1 cellular context compared by ENCODE assay signal in genomic region chr5:124513216-124513615, GRCh38.
TF ChIP-seq lines count a peak whose summit lies in the region.

No MANE protein-coding gene starts in this region.

TF ChIP-seq in WTC11, 78 proteins besides CTCF, POLR2A, EP300 and RAD21 (continued from another document):
- TF ChIP-seq, protein P1, sequence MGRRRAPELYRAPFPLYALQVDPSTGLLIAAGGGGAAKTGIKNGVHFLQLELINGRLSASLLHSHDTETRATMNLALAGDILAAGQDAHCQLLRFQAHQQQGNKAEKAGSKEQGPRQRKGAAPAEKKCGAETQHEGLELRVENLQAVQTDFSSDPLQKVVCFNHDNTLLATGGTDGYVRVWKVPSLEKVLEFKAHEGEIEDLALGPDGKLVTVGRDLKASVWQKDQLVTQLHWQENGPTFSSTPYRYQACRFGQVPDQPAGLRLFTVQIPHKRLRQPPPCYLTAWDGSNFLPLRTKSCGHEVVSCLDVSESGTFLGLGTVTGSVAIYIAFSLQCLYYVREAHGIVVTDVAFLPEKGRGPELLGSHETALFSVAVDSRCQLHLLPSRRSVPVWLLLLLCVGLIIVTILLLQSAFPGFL (CRISPR knock-in tag; IDR thresholded peaks at IDR 0.05; ENCODE audit: borderline replicate concordance), result no peak
- TF ChIP-seq, protein P2, sequence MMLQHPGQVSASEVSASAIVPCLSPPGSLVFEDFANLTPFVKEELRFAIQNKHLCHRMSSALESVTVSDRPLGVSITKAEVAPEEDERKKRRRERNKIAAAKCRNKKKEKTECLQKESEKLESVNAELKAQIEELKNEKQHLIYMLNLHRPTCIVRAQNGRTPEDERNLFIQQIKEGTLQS (CRISPR knock-in tag; conservative IDR thresholded peaks at IDR 0.05), result no peak
- no peak for TF ChIP-seq ATF2 (CRISPR knock-in tag; IDR thresholded peaks at IDR 0.05; ENCODE audit: borderline replicate concordance, low read depth)
- TF ChIP-seq ZNF416 (CRISPR knock-in tag; IDR thresholded peaks at IDR 0.05), result no peak
- TF ChIP-seq, protein P3, sequence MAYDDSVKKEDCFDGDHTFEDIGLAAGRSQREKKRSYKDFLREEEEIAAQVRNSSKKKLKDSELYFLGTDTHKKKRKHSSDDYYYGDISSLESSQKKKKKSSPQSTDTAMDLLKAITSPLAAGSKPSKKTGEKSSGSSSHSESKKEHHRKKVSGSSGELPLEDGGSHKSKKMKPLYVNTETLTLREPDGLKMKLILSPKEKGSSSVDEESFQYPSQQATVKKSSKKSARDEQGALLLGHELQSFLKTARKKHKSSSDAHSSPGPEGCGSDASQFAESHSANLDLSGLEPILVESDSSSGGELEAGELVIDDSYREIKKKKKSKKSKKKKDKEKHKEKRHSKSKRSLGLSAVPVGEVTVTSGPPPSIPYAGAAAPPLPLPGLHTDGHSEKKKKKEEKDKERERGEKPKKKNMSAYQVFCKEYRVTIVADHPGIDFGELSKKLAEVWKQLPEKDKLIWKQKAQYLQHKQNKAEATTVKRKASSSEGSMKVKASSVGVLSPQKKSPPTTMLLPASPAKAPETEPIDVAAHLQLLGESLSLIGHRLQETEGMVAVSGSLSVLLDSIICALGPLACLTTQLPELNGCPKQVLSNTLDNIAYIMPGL (CRISPR knock-in tag; IDR thresholded peaks at IDR 0.05), result no peak
